ENCODE assay signal across 2 cellular contexts in genomic region chr18:12048010-12048826, GRCh38.
TF ChIP-seq lines count a peak whose summit lies in the region.

No MANE protein-coding gene starts in this region.

TF ChIP-seq in IMR-90, 13 proteins besides CTCF, POLR2A, EP300 and RAD21:
- no peak for TF ChIP-seq RCOR1 (IDR thresholded peaks at IDR 0.05; ENCODE audit: insufficient replicate concordance, low read length)
- no peak for TF ChIP-seq USF2 (IDR thresholded peaks at IDR 0.05; ENCODE audit: low read depth, low read length)
- no peak for TF ChIP-seq MAZ (IDR thresholded peaks at IDR 0.05; ENCODE audit: borderline replicate concordance, low read depth, low read length)
- no peak for TF ChIP-seq CEBPB (IDR thresholded peaks at IDR 0.05; ENCODE audit: low read depth, low read length)
- no peak for TF ChIP-seq FOS (IDR thresholded peaks at IDR 0.05; ENCODE audit: low read depth, low read length)
- no peak for TF ChIP-seq ELK1 (IDR thresholded peaks at IDR 0.05; ENCODE audit: borderline replicate concordance, low read depth, low read length)

TF ChIP-seq in K562, 482 proteins besides CTCF, POLR2A, EP300 and RAD21:
- TF ChIP-seq ZNF740 (CRISPR knock-in tag; IDR thresholded peaks at IDR 0.05) (no peak), ZNF740 (tag; IDR thresholded peaks at IDR 0.05) (peak in 1 of 2 experiments; percentile 49; a peak in 1 of 4 replicates), CTCFL (IDR thresholded peaks at IDR 0.05; ENCODE audit: borderline replicate concordance, insufficient read depth, low read depth, low read length, poor library complexity, severe bottlenecking) (peak; percentile 15), ZBTB9 (CRISPR knock-in tag; IDR thresholded peaks at IDR 0.05) (no peak)
